ENCODE assay signal across 3 cellular contexts in the genomic region with DNA sequence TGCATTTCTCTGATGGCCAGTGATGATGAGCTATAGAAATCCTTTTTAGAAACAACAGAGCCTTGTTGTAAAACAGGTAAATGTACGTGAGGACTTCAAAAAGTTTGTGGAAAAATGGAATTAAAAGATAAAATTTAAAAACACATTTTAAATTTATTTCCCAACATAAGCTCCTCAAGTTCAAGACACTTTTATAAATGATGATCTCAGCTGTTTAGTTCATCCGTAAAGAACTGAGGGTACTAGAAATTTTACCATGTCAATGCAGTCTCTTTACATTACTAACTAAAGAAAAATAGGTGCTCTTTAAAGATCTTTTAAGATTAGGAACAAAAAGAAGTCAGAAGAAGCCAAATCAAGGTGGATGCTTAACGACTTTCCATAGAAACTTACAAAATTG.
TF ChIP-seq lines count a peak whose summit lies in the region.

No MANE protein-coding gene starts in this region.

TF ChIP-seq in HepG2, 621 proteins besides CTCF, POLR2A, EP300 and RAD21:
- TF ChIP-seq, protein P1, sequence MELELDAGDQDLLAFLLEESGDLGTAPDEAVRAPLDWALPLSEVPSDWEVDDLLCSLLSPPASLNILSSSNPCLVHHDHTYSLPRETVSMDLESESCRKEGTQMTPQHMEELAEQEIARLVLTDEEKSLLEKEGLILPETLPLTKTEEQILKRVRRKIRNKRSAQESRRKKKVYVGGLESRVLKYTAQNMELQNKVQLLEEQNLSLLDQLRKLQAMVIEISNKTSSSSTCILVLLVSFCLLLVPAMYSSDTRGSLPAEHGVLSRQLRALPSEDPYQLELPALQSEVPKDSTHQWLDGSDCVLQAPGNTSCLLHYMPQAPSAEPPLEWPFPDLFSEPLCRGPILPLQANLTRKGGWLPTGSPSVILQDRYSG (CRISPR knock-in tag; IDR thresholded peaks at IDR 0.05), result no peak
- peak; percentile 31 to 83; a peak in 2 of 4 replicates for TF ChIP-seq MAFK (conservative IDR thresholded peaks at IDR 0.05 in 1 of 2, IDR thresholded peaks at IDR 0.05 in 1 of 2; ENCODE audit: low read length in 2 of 2)
- no peak for TF ChIP-seq HOXA7 (CRISPR knock-in tag; IDR thresholded peaks at IDR 0.05)
- TF ChIP-seq ZKSCAN8 (CRISPR knock-in tag; IDR thresholded peaks at IDR 0.05; ENCODE audit: borderline replicate concordance), result no peak
- TF ChIP-seq, protein P2, sequence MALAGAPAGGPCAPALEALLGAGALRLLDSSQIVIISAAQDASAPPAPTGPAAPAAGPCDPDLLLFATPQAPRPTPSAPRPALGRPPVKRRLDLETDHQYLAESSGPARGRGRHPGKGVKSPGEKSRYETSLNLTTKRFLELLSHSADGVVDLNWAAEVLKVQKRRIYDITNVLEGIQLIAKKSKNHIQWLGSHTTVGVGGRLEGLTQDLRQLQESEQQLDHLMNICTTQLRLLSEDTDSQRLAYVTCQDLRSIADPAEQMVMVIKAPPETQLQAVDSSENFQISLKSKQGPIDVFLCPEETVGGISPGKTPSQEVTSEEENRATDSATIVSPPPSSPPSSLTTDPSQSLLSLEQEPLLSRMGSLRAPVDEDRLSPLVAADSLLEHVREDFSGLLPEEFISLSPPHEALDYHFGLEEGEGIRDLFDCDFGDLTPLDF (CRISPR knock-in tag; IDR thresholded peaks at IDR 0.05), result no peak
- TF ChIP-seq NR2F2 (IDR thresholded peaks at IDR 0.05; ENCODE audit: borderline replicate concordance, low read depth), result no peak
- TF ChIP-seq, protein P3, sequence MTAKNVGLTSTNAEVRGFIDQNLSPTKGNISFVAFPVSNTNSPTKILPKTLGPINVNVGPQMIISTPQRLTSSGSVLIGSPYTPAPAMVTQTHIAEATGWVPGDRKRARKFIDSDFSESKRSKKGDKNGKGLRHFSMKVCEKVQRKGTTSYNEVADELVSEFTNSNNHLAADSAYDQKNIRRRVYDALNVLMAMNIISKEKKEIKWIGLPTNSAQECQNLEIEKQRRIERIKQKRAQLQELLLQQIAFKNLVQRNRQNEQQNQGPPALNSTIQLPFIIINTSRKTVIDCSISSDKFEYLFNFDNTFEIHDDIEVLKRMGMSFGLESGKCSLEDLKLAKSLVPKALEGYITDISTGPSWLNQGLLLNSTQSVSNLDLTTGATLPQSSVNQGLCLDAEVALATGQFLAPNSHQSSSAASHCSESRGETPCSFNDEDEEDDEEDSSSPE (CRISPR knock-in tag; IDR thresholded peaks at IDR 0.05), result no peak
- TF ChIP-seq, protein P4, sequence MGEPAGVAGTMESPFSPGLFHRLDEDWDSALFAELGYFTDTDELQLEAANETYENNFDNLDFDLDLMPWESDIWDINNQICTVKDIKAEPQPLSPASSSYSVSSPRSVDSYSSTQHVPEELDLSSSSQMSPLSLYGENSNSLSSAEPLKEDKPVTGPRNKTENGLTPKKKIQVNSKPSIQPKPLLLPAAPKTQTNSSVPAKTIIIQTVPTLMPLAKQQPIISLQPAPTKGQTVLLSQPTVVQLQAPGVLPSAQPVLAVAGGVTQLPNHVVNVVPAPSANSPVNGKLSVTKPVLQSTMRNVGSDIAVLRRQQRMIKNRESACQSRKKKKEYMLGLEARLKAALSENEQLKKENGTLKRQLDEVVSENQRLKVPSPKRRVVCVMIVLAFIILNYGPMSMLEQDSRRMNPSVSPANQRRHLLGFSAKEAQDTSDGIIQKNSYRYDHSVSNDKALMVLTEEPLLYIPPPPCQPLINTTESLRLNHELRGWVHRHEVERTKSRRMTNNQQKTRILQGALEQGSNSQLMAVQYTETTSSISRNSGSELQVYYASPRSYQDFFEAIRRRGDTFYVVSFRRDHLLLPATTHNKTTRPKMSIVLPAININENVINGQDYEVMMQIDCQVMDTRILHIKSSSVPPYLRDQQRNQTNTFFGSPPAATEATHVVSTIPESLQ (CRISPR knock-in tag; conservative IDR thresholded peaks at IDR 0.05), result no peak

TF ChIP-seq in IMR-90, 13 proteins besides CTCF, POLR2A, EP300 and RAD21:
- 0 out of 2 replicates have a peak, but pooled peaks have one; percentile 9 for TF ChIP-seq MAFK (IDR thresholded peaks at IDR 0.05; ENCODE audit: low read depth, low read length)
- TF ChIP-seq FOS (IDR thresholded peaks at IDR 0.05; ENCODE audit: low read depth, low read length), result no peak

TF ChIP-seq in K562, 482 proteins besides CTCF, POLR2A, EP300 and RAD21:
- TF ChIP-seq ZNF316 (IDR thresholded peaks at IDR 0.05), result 0 out of 2 replicates have a peak, but pooled peaks have one; percentile 12
- TF ChIP-seq HNRNPUL1 (IDR thresholded peaks at IDR 0.05; ENCODE audit: low read length), result no peak
